Comparison of ENCODE assay signal across 21 cellular contexts in the genomic region with DNA sequence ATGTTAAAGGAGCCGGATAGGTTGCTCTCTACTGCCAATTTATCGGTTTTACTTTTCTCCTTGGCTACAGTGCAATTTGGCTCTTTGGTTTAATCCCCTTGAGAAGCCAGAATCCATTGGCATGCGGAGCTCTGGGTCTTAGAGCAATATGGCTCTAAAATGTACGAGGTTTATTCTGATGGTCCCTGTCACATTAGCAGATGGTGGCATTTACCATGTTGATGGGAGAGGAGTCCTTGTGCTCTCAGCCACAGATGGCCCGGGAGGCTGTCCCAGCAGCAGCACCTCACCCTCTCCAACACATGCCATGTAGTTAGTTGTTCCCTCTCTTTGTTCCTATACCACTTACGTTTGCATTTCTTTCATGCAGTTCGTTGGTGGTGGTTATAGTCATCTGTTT.
DNase-seq lines count a peak whose midpoint lies in the region; ATAC-seq, FAIRE-seq and TF ChIP-seq lines count a peak whose summit lies in the region.
"Had no signal": no experiment of that assay in that cellular context is flagged by ENCODE, and none has a peak within 500 bp of the region (broad histone marks: within the 10 kb centered on the region; RNA-seq: fewer than 3 reads in every experiment).

No MANE protein-coding gene starts in this region.

- H2BK15ac ChIP-seq in mesenchymal stem cell (ENCODE audit: low read depth, poor library complexity, severe bottlenecking), result no peak overlapping the region

- TF ChIP-seq CTCF in GM23338 (conservative IDR thresholded peaks at IDR 0.05; ENCODE audit: low read depth in 2 of 2) (no peak), bronchial epithelial cell (IDR thresholded peaks at IDR 0.05; ENCODE audit: insufficient read depth, low read length, severe bottlenecking) (no peak), MM.1S (IDR thresholded peaks at IDR 0.05; ENCODE audit: low read length) (no peak)

- H3K18ac ChIP-seq in mesenchymal stem cell (ENCODE audit: low read depth in 1 of 2, low read length in 2 of 2), result no peak overlapping the region

- DNase-seq in GM23338 (ENCODE audit: low spot score) (no peak), HTR-8/SVneo (ENCODE audit: insufficient read length, low spot score) (no peak), bronchial epithelial cell (ENCODE audit: low read depth) (no peak), mesenchymal stem cell (no peak), RKO (ENCODE audit: low spot score) (no peak), nucleus accumbens (lab: John Stamatoyannopoulos, UW) (no peak), MM.1S (no peak)
- DNase-seq: ACHN; BE2C; Caco-2; CD4-positive, alpha-beta T cell; DMS53; DND-41; EL; GOT3; H7; KG1 had no signal

- no peaks in the 10 kb centered on the region for H3K27me3 Mint-ChIP-seq in GM23338 (ENCODE audit: insufficient read depth, low read depth, poor library complexity)

- H2AK5ac ChIP-seq in mesenchymal stem cell (ENCODE audit: low read length, severe bottlenecking), result no peak overlapping the region

- 0 out of 3 replicates have a peak, but pooled peaks cover 3% of the 10 kb centered on the region for H3K9me3 Mint-ChIP-seq in GM23338
- H3K9me3 Mint-ChIP-seq: CD4-positive, alpha-beta T cell had no signal

- H3K27me3 ChIP-seq in GM23338 (ENCODE audit: insufficient read depth) (no peaks in the 10 kb centered on the region), bronchial epithelial cell (ENCODE audit: control insufficient read depth, insufficient read depth, low read length) (no peaks in the 10 kb centered on the region), mesenchymal stem cell (ENCODE audit: control insufficient read depth in 1 of 2, insufficient read depth in 1 of 2, low read length in 2 of 2) (no peaks in the 10 kb centered on the region), MM.1S (replicated peaks; ENCODE audit: insufficient read depth, low read length) (no peaks in the 10 kb centered on the region)

- H3K79me1 ChIP-seq in mesenchymal stem cell (replicated peaks; ENCODE audit: low read length, poor library complexity, severe bottlenecking), result no peaks in the 10 kb centered on the region

- H3K4me2 ChIP-seq in GM23338, result no peak overlapping the region
- H3K4me2 ChIP-seq in mesenchymal stem cell (ENCODE audit: low read length, poor library complexity, severe bottlenecking), result no peak overlapping the region
- H3K4me2 ChIP-seq in MM.1S (ENCODE audit: low read depth, low read length), result no peak overlapping the region

- peak; percentile 23 for FAIRE-seq in HTR-8/SVneo (lab: Jason Lieb, UNC)
- peak; percentile 55 for FAIRE-seq in bronchial epithelial cell (lab: Jason Lieb, UNC)
- FAIRE-seq: A204.1, G401.6, GM12892, GM18507 had no signal

- no peak for ATAC-seq in GM23338

- H3K9me3 ChIP-seq in mesenchymal stem cell (ENCODE audit: control insufficient read depth, low read length) (peaks cover 3% of the 10 kb centered on the region), MM.1S (replicated peaks; ENCODE audit: insufficient read depth, low read length) (no peaks in the 10 kb centered on the region)
- H3K9me3 ChIP-seq: BE2C had no signal

- H3K4me3 ChIP-seq in GM23338 (no peak overlapping the region), bronchial epithelial cell (ENCODE audit: low read depth, low read length) (no peak overlapping the region), mesenchymal stem cell (ENCODE audit: insufficient read depth in 1 of 2, low read depth in 1 of 2, low read length in 2 of 2) (no peak overlapping the region), MM.1S (ENCODE audit: low read length) (no peak overlapping the region)

- no peak overlapping the region for H3K4ac ChIP-seq in mesenchymal stem cell (ENCODE audit: low read depth in 1 of 2, low read length in 2 of 2)

- H3K9ac ChIP-seq in mesenchymal stem cell (ENCODE audit: low read length), result no peak overlapping the region
- H3K9ac ChIP-seq in MM.1S (ENCODE audit: low read length), result no peak overlapping the region

- H3K4me1 Mint-ChIP-seq in GM23338, result no peaks in the 10 kb centered on the region

- H3K4me3 Mint-ChIP-seq in GM23338, result no peak overlapping the region
- H3K4me3 Mint-ChIP-seq: CD4-positive, alpha-beta T cell had no signal

- no peaks in the 10 kb centered on the region for H4K20me1 ChIP-seq in GM23338 (replicated peaks; ENCODE audit: insufficient read depth)
- no peaks in the 10 kb centered on the region for H4K20me1 ChIP-seq in MM.1S (ENCODE audit: insufficient read depth, low read length)

- H3K79me2 ChIP-seq in GM23338 (replicated peaks; ENCODE audit: insufficient read depth), result no peaks in the 10 kb centered on the region
- H3K79me2 ChIP-seq in MM.1S (ENCODE audit: low read length), result no peaks in the 10 kb centered on the region

- no peaks in the 10 kb centered on the region for H3K4me1 ChIP-seq in GM23338 (ENCODE audit: insufficient read depth)
- no peaks in the 10 kb centered on the region for H3K4me1 ChIP-seq in mesenchymal stem cell (ENCODE audit: control insufficient read depth, insufficient read depth, low read depth, low read length)
- no peaks in the 10 kb centered on the region for H3K4me1 ChIP-seq in MM.1S (ENCODE audit: low read length)
- H3K4me1 ChIP-seq: BE2C, Caco-2 had no signal

- H3F3A ChIP-seq in GM23338 (replicated peaks; ENCODE audit: low read depth), result no peaks in the 10 kb centered on the region
- no peaks in the 10 kb centered on the region for H3F3A ChIP-seq in MM.1S (ENCODE audit: insufficient read depth, low read length)

- no peak overlapping the region for H3K27ac Mint-ChIP-seq in GM23338
- H3K27ac Mint-ChIP-seq: CD4-positive, alpha-beta T cell had no signal

- H2AFZ ChIP-seq in GM23338 (0 out of 2 replicates have a peak overlapping the region, but pooled peaks have one; percentile 5), mesenchymal stem cell (ENCODE audit: low read depth, low read length) (no peak overlapping the region), MM.1S (ENCODE audit: low read length) (no peak overlapping the region)

- H3K36me3 Mint-ChIP-seq in GM23338 (ENCODE audit: low read depth), result no peaks in the 10 kb centered on the region

- H2BK5ac ChIP-seq in mesenchymal stem cell (ENCODE audit: low read depth, low read length, poor library complexity, severe bottlenecking), result no peak overlapping the region

- H4K8ac ChIP-seq in mesenchymal stem cell (ENCODE audit: low read length), result no peak overlapping the region

- no peak overlapping the region for H3K14ac ChIP-seq in mesenchymal stem cell (ENCODE audit: low read length in 2 of 2)

- no peak overlapping the region for H2BK12ac ChIP-seq in mesenchymal stem cell (ENCODE audit: low read length in 2 of 2)

- peak overlapping the region; percentile 39 for H4K91ac ChIP-seq in mesenchymal stem cell (ENCODE audit: low read length)

- 79% methylated on average over 7 of the region's 7 CpGs for WGBS in mesenchymal stem cell

- H3K27ac ChIP-seq in GM23338 (ENCODE audit: low read depth) (no peak overlapping the region), mesenchymal stem cell (ENCODE audit: low read length, poor library complexity, severe bottlenecking) (no peak overlapping the region), MM.1S (ENCODE audit: low read length) (no peak overlapping the region)

- peaks cover 8% of the 10 kb centered on the region for H3K9me2 ChIP-seq in GM23338 (ENCODE audit: insufficient read depth)
- H3K9me2 ChIP-seq in MM.1S (replicated peaks; ENCODE audit: insufficient read depth, low read length), result no peaks in the 10 kb centered on the region

- H3K36me3 ChIP-seq in GM23338 (ENCODE audit: insufficient read depth), result no peaks in the 10 kb centered on the region
- no peaks in the 10 kb centered on the region for H3K36me3 ChIP-seq in bronchial epithelial cell (ENCODE audit: control insufficient read depth, insufficient read depth, low read length)
- H3K36me3 ChIP-seq in mesenchymal stem cell (ENCODE audit: control insufficient read depth in 1 of 2, insufficient read depth in 2 of 2, low read depth in 1 of 2, low read length in 2 of 2), result peaks cover 0 to 3% of the 10 kb centered on the region in 2 experiments
- no peaks in the 10 kb centered on the region for H3K36me3 ChIP-seq in MM.1S (replicated peaks; ENCODE audit: insufficient read depth, low read length)
- H3K36me3 ChIP-seq: BE2C had no signal

- H3K23ac ChIP-seq in mesenchymal stem cell (ENCODE audit: low read length in 2 of 2), result no peak overlapping the region

- no peak overlapping the region for H2BK120ac ChIP-seq in mesenchymal stem cell (ENCODE audit: low read depth, low read length)

TF ChIP-seq in GM23338, 12 proteins besides CTCF, POLR2A, EP300 and RAD21 (continues in another document):
- TF ChIP-seq CREB1 (CRISPR knock-in tag; IDR thresholded peaks at IDR 0.05; ENCODE audit: low read depth), result no peak
